Comparison of ENCODE assay signal across 20 cellular contexts in genomic region chr2:172937884-172938712, GRCh38.
DNase-seq lines count a peak whose midpoint lies in the region; ATAC-seq, FAIRE-seq and TF ChIP-seq lines count a peak whose summit lies in the region.
"Had no signal": no experiment of that assay in that cellular context is flagged by ENCODE, and none has a peak within 500 bp of the region (broad histone marks: within the 10 kb centered on the region; RNA-seq: fewer than 3 reads in every experiment).

No MANE protein-coding gene starts in this region.

- no peaks in the 10 kb centered on the region for H3K9me3 ChIP-seq in body of pancreas
- H3K9me3 ChIP-seq in transverse colon, result no peaks in the 10 kb centered on the region
- no peaks in the 10 kb centered on the region for H3K9me3 ChIP-seq in thyroid gland
- no peaks in the 10 kb centered on the region for H3K9me3 ChIP-seq in CD8-positive, alpha-beta memory T cell (ENCODE audit: low read length)

- peak; percentile 23 for ATAC-seq in body of pancreas

- no peaks in the 10 kb centered on the region for H3K36me3 ChIP-seq in body of pancreas (replicated peaks in 1 of 2; ENCODE audit: insufficient read depth in 1 of 2, low read depth in 2 of 2)
- H3K36me3 ChIP-seq in transverse colon, result no peaks in the 10 kb centered on the region
- no peaks in the 10 kb centered on the region for H3K36me3 ChIP-seq in thyroid gland
- H3K36me3 ChIP-seq in CD8-positive, alpha-beta memory T cell (ENCODE audit: insufficient read depth, low read length), result no peaks in the 10 kb centered on the region

- in situ Hi-C loops in transverse colon (cut with MboI; ENCODE audit: low pct_ligation_motif_present in 1 of 4, low pct_unique_long_range_greater_than_20kb in 1 of 4, low sequenced_read_pairs in 3 of 4), result loop anchor here (10.0 to 25.0 kb wide), 3 partner anchors 73 to 133 kb away; no protein-coding TSS in a partner anchor

- no peak overlapping the region for H3K4me3 ChIP-seq in body of pancreas
- H3K4me3 ChIP-seq in transverse colon, result no peak overlapping the region
- H3K4me3 ChIP-seq in thyroid gland (replicated peaks in 1 of 3), result no peak overlapping the region
- no peak overlapping the region for H3K4me3 ChIP-seq in CD8-positive, alpha-beta memory T cell (ENCODE audit: low read length)

- H3K36me3 Mint-ChIP-seq in CD8-positive, alpha-beta memory T cell, result peaks cover 0 to 4% (median 2%) of the 10 kb centered on the region in 3 donors
- H3K36me3 Mint-ChIP-seq: CD14-positive monocyte had no signal

- POLR2A ChIA-PET in CD8-positive, alpha-beta memory T cell (lab: Charles Lee), result no interaction called here

- peaks cover 0 to 9% (median 7%) of the 10 kb centered on the region in 5 donors for H3K9me3 Mint-ChIP-seq in CD8-positive, alpha-beta memory T cell
- H3K9me3 Mint-ChIP-seq: H9 had no signal

- intact Hi-C loops in body of pancreas (cut with DNase I), result no loop called here
- intact Hi-C loops in transverse colon (cut with DNase I; ENCODE audit: low total_unique reads), result no loop called here
- intact Hi-C loops in thyroid gland (cut with DNase I), result loop anchor here (5.0 kb wide), 1 partner anchor 126 kb away; no protein-coding TSS in a partner anchor

- 85 to 87% methylated on average over 7 of the region's 7 CpGs for WGBS in body of pancreas, 2 donors
- 60 to 66% methylated on average over 6 to 7 of the region's 7 CpGs for WGBS in transverse colon (ENCODE audit: low coverage in 1 of 2), 2 donors
- WGBS in thyroid gland, 2 donors, result 94 to 95% methylated on average over 7 of the region's 7 CpGs

- DNase-seq in GM12892 (ENCODE audit: insufficient read length), result no peak
- peak; percentile 92 for DNase-seq in NCI-H2171 treated with DMSO at 0.1 percent for 48 hours (lab: John Stamatoyannopoulos, UW)
- DNase-seq in body of pancreas, result no peak
- peak; percentile 13 for DNase-seq in transverse colon
- DNase-seq in thyroid gland, result no peak
- DNase-seq in CD8-positive, alpha-beta memory T cell, result no peak
- no peak for DNase-seq in mesenteric fat pad (ENCODE audit: low spot score)
- DNase-seq: DMS79 treated with DMSO at 0.1 percent for 48 hours, H9, KG1, NCI-H1092 treated with DMSO at 0.1 percent for 48 hours, NCI-H1436 treated with DMSO at 0.1 percent for 48 hours, NCI-H2081 treated with DMSO at 0.1 percent for 48 hours, NCI-H2227 treated with DMSO at 0.1 percent for 48 hours, NCI-H510A, OCI-M1, Right ventricle myocardium superior had no signal

- H3K27me3 ChIP-seq in body of pancreas (no peaks in the 10 kb centered on the region), transverse colon (no peaks in the 10 kb centered on the region), thyroid gland (no peaks in the 10 kb centered on the region)
- no peaks in the 10 kb centered on the region for H3K27me3 ChIP-seq in CD8-positive, alpha-beta memory T cell (ENCODE audit: insufficient read depth, low read length, poor library complexity, severe bottlenecking)

- H3K27ac ChIP-seq in body of pancreas (peak overlapping the region in 2 of 4 donors; percentile 64 to 67), transverse colon (peak overlapping the region in 3 of 4 donors; percentile 13 to 35 (median 22)), thyroid gland (no peak overlapping the region)
- no peak overlapping the region for H3K27ac ChIP-seq in CD8-positive, alpha-beta memory T cell (ENCODE audit: low read depth, low read length)

- CTCF ChIA-PET in CD8-positive, alpha-beta memory T cell (lab: Charles Lee), result no interaction called here

- H3K4me1 Mint-ChIP-seq in CD8-positive, alpha-beta memory T cell, result no peaks in the 10 kb centered on the region
- H3K4me1 Mint-ChIP-seq: H9 had no signal

- H3K27ac Mint-ChIP-seq in CD8-positive, alpha-beta memory T cell, result no peak overlapping the region
- H3K27ac Mint-ChIP-seq: CD14-positive monocyte, H9 had no signal

- peak; percentile 56 for FAIRE-seq in GM12892 (lab: Jason Lieb, UNC)
- FAIRE-seq: A204.1, D721Med had no signal

- TF ChIP-seq CTCF in body of pancreas (IDR thresholded peaks at IDR 0.05) (peak in 1 of 7 experiments; percentile 6), transverse colon (IDR thresholded peaks at IDR 0.05) (no peak), thyroid gland (IDR thresholded peaks at IDR 0.05) (no peak)

- H3K4me3 Mint-ChIP-seq in CD8-positive, alpha-beta memory T cell, result no peak overlapping the region
- H3K4me3 Mint-ChIP-seq: CD14-positive monocyte, H9 had no signal

- TF ChIP-seq POLR2A in GM12892 (IDR thresholded peaks at IDR 0.05; ENCODE audit: low read depth, low read length) (no peak), body of pancreas (IDR thresholded peaks at IDR 0.05) (no peak), transverse colon (IDR thresholded peaks at IDR 0.05) (no peak), thyroid gland (IDR thresholded peaks at IDR 0.05) (no peak)

- peaks cover 8 to 37% of the 10 kb centered on the region in 2 donors for H3K27me3 Mint-ChIP-seq in CD8-positive, alpha-beta memory T cell

- peaks cover 13% of the 10 kb centered on the region for H3K4me1 ChIP-seq in body of pancreas
- peaks cover 0 to 5% (median 2%) of the 10 kb centered on the region in 4 donors for H3K4me1 ChIP-seq in transverse colon
- H3K4me1 ChIP-seq in thyroid gland, result no peaks in the 10 kb centered on the region
- H3K4me1 ChIP-seq in CD8-positive, alpha-beta memory T cell (ENCODE audit: insufficient read depth, low read length), result peaks cover 7% of the 10 kb centered on the region

- no peak for TF ChIP-seq EP300 in transverse colon (IDR thresholded peaks at IDR 0.05; ENCODE audit: low read depth)

Comparison
In these comparisons a context has a peak if more than half of its experiments do, and no peak if none do; other contexts are left out.
1. DNase-seq: peak in NCI-H2171 treated with DMSO at 0.1 percent for 48 hours (single experiment) and transverse colon (single experiment); none in GM12892 (single experiment), body of pancreas (0 of 4), thyroid gland (0 of 2), CD8-positive, alpha-beta memory T cell (0 of 5) and mesenteric fat pad (single experiment).
2. H3K27ac ChIP-seq: peak in transverse colon (3 of 4); none in thyroid gland (0 of 3) and CD8-positive, alpha-beta memory T cell (single experiment).